19 cellular contexts compared by ENCODE assay signal in genomic region chr20:62554214-62554897, GRCh38.
"Had no signal": no experiment of that assay in that cellular context is flagged by ENCODE, and none has a peak within 500 bp of the region (broad histone marks: within the 10 kb centered on the region; RNA-seq: fewer than 3 reads in every experiment).

No MANE protein-coding gene starts in this region.

- H3K27ac ChIP-seq: spleen, suprapubic skin, upper lobe of right lung had no signal

- H3K9me3 ChIP-seq: mucosa of descending colon, spleen, suprapubic skin, upper lobe of right lung had no signal

- H3K4me3 Mint-ChIP-seq: activated CD4-positive, alpha-beta T cell treated with anti-CD3 and anti-CD28 coated beads, Interleukin-2, amount 10 ng/mL, durations not matched to agents 7 days and 5 days; activated naive CD4-positive, alpha-beta T cell treated with anti-CD3 and anti-CD28 coated beads for 36 hours; activated T-helper 17 cell treated with anti-CD3 and anti-CD28 coated beads, Interleukin-2, amount 50 U/mL, for 72 hours; stimulated activated memory B cell treated with anti-CD40 and anti-IgM and Interleukin-4, amounts not matched to agents 10 μg/mL and 1 μg/mL and 100 μg/mL, for 72 hours; T-helper 1 cell treated with Interleukin-12 subunit alpha and Interleukin-12 subunit beta and Interleukin-4 antibody, amounts not matched to agents 30 μg/mL and 1 μg/mL, for 36 hours; WTC11 had no signal

- H3K4me3 ChIP-seq: lung, mucosa of descending colon, spleen, suprapubic skin, upper lobe of right lung had no signal

- DNase-seq: activated CD4-positive, alpha-beta T cell treated with anti-CD3 and anti-CD28 coated beads, Interleukin-2, amount 10 ng/mL, durations not matched to agents 7 days and 5 days; activated CD8-positive, alpha-beta memory T cell treated with anti-CD3 and anti-CD28 coated beads for 24 hours; activated naive CD4-positive, alpha-beta T cell treated with anti-CD3 and anti-CD28 coated beads for 36 hours; effector memory CD4-positive, alpha-beta T cell; hippocampal formation; kidney glomerular epithelial cell; mucosa of descending colon; nephron progenitor cell; spleen; stimulated activated CD4-positive, alpha-beta T cell treated with anti-CD3 and anti-CD28 coated beads, Interleukin-1b, Interleukin-23, amount 100 ng/mL, for 48 hours; upper lobe of right lung had no signal

- H3K36me3 ChIP-seq: spleen, suprapubic skin, upper lobe of right lung had no signal

- H3K9me3 Mint-ChIP-seq: activated CD4-positive, alpha-beta T cell treated with anti-CD3 and anti-CD28 coated beads, Interleukin-2, amount 10 ng/mL, durations not matched to agents 7 days and 5 days; activated naive CD4-positive, alpha-beta T cell treated with anti-CD3 and anti-CD28 coated beads for 36 hours; activated T-helper 17 cell treated with anti-CD3 and anti-CD28 coated beads, Interleukin-2, amount 50 U/mL, for 72 hours; central memory CD8-positive, alpha-beta T cell; nephron progenitor cell; stimulated activated memory B cell treated with anti-CD40 and anti-IgM and Interleukin-4, amounts not matched to agents 10 μg/mL and 1 μg/mL and 100 μg/mL, for 72 hours; T-helper 1 cell treated with Interleukin-12 subunit alpha and Interleukin-12 subunit beta and Interleukin-4 antibody, amounts not matched to agents 30 μg/mL and 1 μg/mL, for 36 hours; WTC11 had no signal

- H3K4me1 Mint-ChIP-seq: activated CD4-positive, alpha-beta T cell treated with anti-CD3 and anti-CD28 coated beads, Interleukin-2, amount 10 ng/mL, durations not matched to agents 7 days and 5 days had no signal

- H3K36me3 Mint-ChIP-seq: stimulated activated memory B cell treated with anti-CD40 and anti-IgM and Interleukin-4, amounts not matched to agents 10 μg/mL and 1 μg/mL and 100 μg/mL, for 72 hours; WTC11 had no signal

- ATAC-seq: activated T-helper 17 cell treated with anti-CD3 and anti-CD28 coated beads, Interleukin-2, amount 50 U/mL, for 72 hours; mucosa of descending colon; SK-N-SH treated with all-trans-retinoic acid at 6 μM for 48 hours; stimulated activated memory B cell treated with anti-CD40 and anti-IgM and Interleukin-4, amounts not matched to agents 10 μg/mL and 1 μg/mL and 100 μg/mL, for 72 hours; upper lobe of right lung; WTC11 had no signal

- H3K27ac Mint-ChIP-seq: activated CD4-positive, alpha-beta T cell treated with anti-CD3 and anti-CD28 coated beads, Interleukin-2, amount 10 ng/mL, durations not matched to agents 7 days and 5 days; activated naive CD4-positive, alpha-beta T cell treated with anti-CD3 and anti-CD28 coated beads for 36 hours; activated T-helper 17 cell treated with anti-CD3 and anti-CD28 coated beads, Interleukin-2, amount 50 U/mL, for 72 hours; nephron progenitor cell; stimulated activated memory B cell treated with anti-CD40 and anti-IgM and Interleukin-4, amounts not matched to agents 10 μg/mL and 1 μg/mL and 100 μg/mL, for 72 hours; T-helper 1 cell treated with Interleukin-12 subunit alpha and Interleukin-12 subunit beta and Interleukin-4 antibody, amounts not matched to agents 30 μg/mL and 1 μg/mL, for 36 hours; WTC11 had no signal
